ENCODE assay signal across 10 cellular contexts in the genomic region with DNA sequence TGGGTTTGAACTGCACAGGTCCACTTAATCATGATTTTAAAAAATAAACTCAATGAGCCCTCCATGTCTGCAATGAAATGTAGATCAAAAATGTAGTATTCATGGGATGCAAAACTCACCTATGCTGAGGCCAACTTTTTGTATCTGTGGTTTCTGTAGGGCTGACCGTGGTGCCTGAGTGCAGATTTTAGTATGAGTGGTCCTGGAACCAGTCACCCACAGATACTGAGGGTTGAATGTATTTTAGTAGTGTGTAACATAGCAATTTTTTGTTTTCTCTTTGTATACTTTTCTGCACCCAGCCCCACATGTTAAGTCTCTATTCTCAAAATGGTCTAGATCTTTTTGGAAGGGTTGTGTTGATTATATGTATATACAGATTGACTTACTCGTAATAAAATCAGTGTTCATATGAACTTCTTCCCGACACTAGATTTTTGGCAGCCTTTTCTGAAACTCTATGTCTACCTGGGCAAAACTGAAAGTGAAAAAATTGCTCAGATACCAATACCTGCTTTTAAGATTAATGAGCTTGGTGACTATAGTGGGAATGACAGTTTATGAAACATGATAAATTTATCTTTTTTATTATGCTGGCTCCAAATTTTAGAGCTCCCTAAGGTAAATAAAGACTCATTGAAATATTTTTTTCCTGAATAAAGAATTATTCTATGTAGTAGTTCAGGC. TPM values are rescaled to one million over a fixed set of nuclear protein-coding genes. Genes with fewer than 3 reads are reported as not detected.
A peak's percentile ranks its signal among the peaks of the same experiment; 100 is the strongest.
DNase-seq lines count a peak whose midpoint lies in the region; ATAC-seq and FAIRE-seq lines count a peak whose summit lies in the region.
"Had no signal": no experiment of that assay in that cellular context is flagged by ENCODE, and none has a peak within 500 bp of the region (broad histone marks: within the 10 kb centered on the region; RNA-seq: fewer than 3 reads in every experiment).

No MANE protein-coding gene starts in this region.

- no peak overlapping the region for H3K27ac Mint-ChIP-seq in activated T-cell treated with anti-CD3 and anti-CD28 coated beads, Interleukin-2, amount 50 U/mL, for 72 hours
- H3K27ac Mint-ChIP-seq in IgD-negative memory B cell = peak overlapping the region in 1 of 3 donors; percentile 67
- peak overlapping the region; percentile 59 for H3K27ac Mint-ChIP-seq in stimulated activated effector memory CD8-positive, alpha-beta T cell treated with anti-CD3 and anti-CD28 coated beads, Interleukin-12 subunit alpha, Interleukin-12 subunit beta, amount 100 ng/mL, for 72 hours

- peaks cover 31% of the 10 kb centered on the region for H3K4me1 Mint-ChIP-seq in activated T-cell treated with anti-CD3 and anti-CD28 coated beads, Interleukin-2, amount 50 U/mL, for 72 hours (ENCODE audit: low read depth)
- peaks cover 22 to 38% (median 33%) of the 10 kb centered on the region in 3 donors for H3K4me1 Mint-ChIP-seq in IgD-negative memory B cell
- peaks cover 30% of the 10 kb centered on the region for H3K4me1 Mint-ChIP-seq in stimulated activated effector memory CD8-positive, alpha-beta T cell treated with anti-CD3 and anti-CD28 coated beads, Interleukin-12 subunit alpha, Interleukin-12 subunit beta, amount 100 ng/mL, for 72 hours

- peak overlapping the region in 1 of 2 donors; percentile 36 for H3K4me3 Mint-ChIP-seq in activated T-cell treated with anti-CD3 and anti-CD28 coated beads, Interleukin-2, amount 50 U/mL, for 72 hours
- peak overlapping the region in 3 of 4 donors; percentile 44 to 81 (median 63) for H3K4me3 Mint-ChIP-seq in IgD-negative memory B cell
- no peak overlapping the region for H3K4me3 Mint-ChIP-seq in stimulated activated effector memory CD8-positive, alpha-beta T cell treated with anti-CD3 and anti-CD28 coated beads, Interleukin-12 subunit alpha, Interleukin-12 subunit beta, amount 100 ng/mL, for 72 hours

- peak; percentile 6 to 29 for DNase-seq in activated T-cell treated with anti-CD3 and anti-CD28 coated beads, Interleukin-2, amount 50 U/mL, for 72 hours
- DNase-seq in activated T-cell treated with anti-CD3 and anti-CD28 coated beads for 4 hours = no peak
- no peak for DNase-seq in stimulated activated effector memory CD8-positive, alpha-beta T cell treated with anti-CD3 and anti-CD28 coated beads, Interleukin-12 subunit alpha, Interleukin-12 subunit beta, amount 100 ng/mL, for 72 hours (ENCODE audit: low spot score in 2 of 2)
- DNase-seq in iPS-NIHi7 (ENCODE audit: extremely low spot score) = no peak
- no peak for DNase-seq in HTR-8/SVneo (ENCODE audit: insufficient read length, low spot score)
- DNase-seq in NCI-H2227 treated with DMSO at 0.1 percent for 48 hours (lab: John Stamatoyannopoulos, UW) = no peak
- DNase-seq: Right ventricle myocardium superior had no signal

- H3K27me3 Mint-ChIP-seq in activated T-cell treated with anti-CD3 and anti-CD28 coated beads, Interleukin-2, amount 50 U/mL, for 72 hours (ENCODE audit: low read depth) = no peaks in the 10 kb centered on the region
- H3K27me3 Mint-ChIP-seq in IgD-negative memory B cell = no peaks in the 10 kb centered on the region

- ATAC-seq in activated T-cell treated with anti-CD3 and anti-CD28 coated beads, Interleukin-2, amount 50 U/mL, for 72 hours (replicated peaks in 1 of 2) = peak; percentile 82 to 91
- peak; percentile 75 for ATAC-seq in HG02642 (IDR thresholded peaks at IDR 0.05; ENCODE audit: poor library complexity, unreplicated experiment)
- peak; percentile 98 for ATAC-seq in stimulated activated effector memory CD8-positive, alpha-beta T cell treated with anti-CD3 and anti-CD28 coated beads, Interleukin-12 subunit alpha, Interleukin-12 subunit beta, amount 100 ng/mL, for 72 hours

- no peak for FAIRE-seq in HTR-8/SVneo (lab: Jason Lieb, UNC)
- FAIRE-seq: endometrium had no signal

- peaks cover 0 to 9% of the 10 kb centered on the region in 2 donors for H3K36me3 Mint-ChIP-seq in activated T-cell treated with anti-CD3 and anti-CD28 coated beads, Interleukin-2, amount 50 U/mL, for 72 hours (ENCODE audit: insufficient read depth in 2 of 2)
- peaks cover 10% of the 10 kb centered on the region for H3K36me3 Mint-ChIP-seq in IgD-negative memory B cell
- no peaks in the 10 kb centered on the region for H3K36me3 Mint-ChIP-seq in stimulated activated effector memory CD8-positive, alpha-beta T cell treated with anti-CD3 and anti-CD28 coated beads, Interleukin-12 subunit alpha, Interleukin-12 subunit beta, amount 100 ng/mL, for 72 hours

- no peaks in the 10 kb centered on the region for H3K9me3 Mint-ChIP-seq in activated T-cell treated with anti-CD3 and anti-CD28 coated beads, Interleukin-2, amount 50 U/mL, for 72 hours
- H3K9me3 Mint-ChIP-seq in IgD-negative memory B cell = peaks cover 0 to under 1% (median 0%) of the 10 kb centered on the region in 3 donors
- no peaks in the 10 kb centered on the region for H3K9me3 Mint-ChIP-seq in stimulated activated effector memory CD8-positive, alpha-beta T cell treated with anti-CD3 and anti-CD28 coated beads, Interleukin-12 subunit alpha, Interleukin-12 subunit beta, amount 100 ng/mL, for 72 hours

RNA-seq across cellular contexts. Expression of a gene that starts 51.6 kb away (rescaled TPM):
- total RNA-seq in activated T-cell treated with anti-CD3 and anti-CD28 coated beads, Interleukin-2, amount 50 U/mL, for 72 hours = 10 to 100 TPM; 20.2 to 23.5 TPM
- polyA plus RNA-seq in IgD-negative memory B cell = 36.7 TPM

Comparison
In these comparisons a context has a peak if more than half of its experiments do, and no peak if none do; other contexts are left out.
1. DNase-seq: peak in activated T-cell treated with anti-CD3 and anti-CD28 coated beads, Interleukin-2, amount 50 U/mL, for 72 hours (2 of 2); none in activated T-cell treated with anti-CD3 and anti-CD28 coated beads for 4 hours (single experiment), stimulated activated effector memory CD8-positive, alpha-beta T cell treated with anti-CD3 and anti-CD28 coated beads, Interleukin-12 subunit alpha, Interleukin-12 subunit beta, amount 100 ng/mL, for 72 hours (0 of 2), iPS-NIHi7 (single experiment), HTR-8/SVneo (single experiment) and NCI-H2227 treated with DMSO at 0.1 percent for 48 hours (single experiment).
2. Peak in every context shown above with its lines, with median percentiles within 50 percentile points of each other: ATAC-seq.